In genomic region chr2:161243873-161244272, GRCh38 we compare ENCODE assay signal across 9 cellular contexts.
A peak's percentile ranks its signal among the peaks of the same experiment; 100 is the strongest.
DNase-seq lines count a peak whose midpoint lies in the region; ATAC-seq and TF ChIP-seq lines count a peak whose summit lies in the region.
"Had no signal": no experiment of that assay in that cellular context is flagged by ENCODE, and none has a peak within 500 bp of the region (broad histone marks: within the 10 kb centered on the region; RNA-seq: fewer than 3 reads in every experiment).

No MANE protein-coding gene starts in this region.

- H3K27me3 ChIP-seq in H9 (ENCODE audit: insufficient read depth, low read length) (no peaks in the 10 kb centered on the region; the same call in 1 of the 2 replicates), spleen (replicated peaks in 1 of 7) (peaks cover 0 to 28% (median 0%) of the 10 kb centered on the region in 7 donors)
- H3K27me3 ChIP-seq: dorsolateral prefrontal cortex had no signal

- peaks cover 35% of the 10 kb centered on the region for H3K27me3 Mint-ChIP-seq in H9 (ENCODE audit: low read depth)
- H3K27me3 Mint-ChIP-seq in T-helper 17 cell: no peaks in the 10 kb centered on the region
- H3K27me3 Mint-ChIP-seq in endothelial cell (ENCODE audit: unreplicated experiment): peaks cover 8% of the 10 kb centered on the region

- H2BK20ac ChIP-seq in H9 (ENCODE audit: low read depth, low read length, poor library complexity, severe bottlenecking): no peak overlapping the region

- no peak for TF ChIP-seq CTCF in H9 (conservative IDR thresholded peaks at IDR 0.05)
- TF ChIP-seq CTCF in endothelial cell (IDR thresholded peaks at IDR 0.05; ENCODE audit: unreplicated experiment): no peak
- no peak for TF ChIP-seq CTCF in spleen (IDR thresholded peaks at IDR 0.05 in 8 of 11, conservative IDR thresholded peaks at IDR 0.05 in 3 of 11)

- no CpG with 5 or more reads among the region's 6 CpGs for WGBS in H9 (ENCODE audit: extremely low coverage, insufficient read length, low lambda C conversion rate)
- 39 to 67% (median 59%) methylated on average over 6 of the region's 6 CpGs for WGBS in spleen, 5 donors

- no peak overlapping the region for H3K56ac ChIP-seq in H9 (ENCODE audit: insufficient read length, low read depth, low read length)

- peaks cover 9% of the 10 kb centered on the region for H3K23me2 ChIP-seq in H9 (ENCODE audit: insufficient read length, low read depth, low read length, poor library complexity, severe bottlenecking)

- ATAC-seq in T-helper 17 cell (no peak), HG02798 (IDR thresholded peaks at IDR 0.05; ENCODE audit: poor library complexity, unreplicated experiment) (no peak)
- ATAC-seq: left ventricle myocardium superior had no signal

- no peak overlapping the region for H3K27ac ChIP-seq in H9 (ENCODE audit: insufficient read length, low read depth, low read length)
- H3K27ac ChIP-seq in spleen: peak overlapping the region in 7 of 8 donors; percentile 8 to 85 (median 73)
- H3K27ac ChIP-seq: dorsolateral prefrontal cortex had no signal

- peak overlapping the region; percentile 54 for H3K4me2 ChIP-seq in H9 (ENCODE audit: insufficient read depth, insufficient read length, low read length)

- no peak overlapping the region for H2BK5ac ChIP-seq in H9 (ENCODE audit: insufficient read length, low read length)

- H3K27ac Mint-ChIP-seq in H9 (no peak overlapping the region), T-helper 17 cell (peak overlapping the region; percentile 96), endothelial cell (ENCODE audit: unreplicated experiment) (peak overlapping the region; percentile 97)

- H3K36me3 Mint-ChIP-seq in H9 (ENCODE audit: insufficient read depth in 1 of 3, low read depth in 3 of 3): no peaks in the 10 kb centered on the region; a peak in 1 of 7 replicates
- H3K36me3 Mint-ChIP-seq in T-helper 17 cell (ENCODE audit: low read depth): peaks cover 2% of the 10 kb centered on the region
- no peaks in the 10 kb centered on the region for H3K36me3 Mint-ChIP-seq in endothelial cell (ENCODE audit: low read depth, unreplicated experiment)

- H3K4me3 ChIP-seq in spleen: peak overlapping the region in 3 of 8 donors; percentile 36 to 68 (median 42)

- no peak overlapping the region for H4K91ac ChIP-seq in H9 (ENCODE audit: insufficient read length, low read depth, low read length)

- no peak overlapping the region for H3K23ac ChIP-seq in H9 (ENCODE audit: insufficient read length, low read depth, low read length)

- H4K8ac ChIP-seq in H9 (replicated peaks; ENCODE audit: insufficient read length, low read depth, low read length): no peak overlapping the region

- H4K5ac ChIP-seq in H9 (ENCODE audit: insufficient read length, low read depth, low read length): no peak overlapping the region

- H3K4ac ChIP-seq in H9 (ENCODE audit: low read depth, low read length): no peak overlapping the region

- no peaks in the 10 kb centered on the region for H3K79me2 ChIP-seq in H9 (ENCODE audit: insufficient read depth, low read length)

- H2BK12ac ChIP-seq in H9 (ENCODE audit: insufficient read length, low read depth, low read length): no peak overlapping the region

- H3K4me1 ChIP-seq in H9 (ENCODE audit: insufficient read depth, low read length): peaks cover 10% of the 10 kb centered on the region; the same call in 1 of the 2 replicates
- H3K4me1 ChIP-seq in spleen: peaks cover 0 to 34% (median 19%) of the 10 kb centered on the region in 6 donors

- H2BK15ac ChIP-seq in H9 (ENCODE audit: low read depth, low read length): no peak overlapping the region

- no peak overlapping the region for H2AFZ ChIP-seq in H9 (ENCODE audit: low read length)

- H3K36me3 ChIP-seq in spleen: no peaks in the 10 kb centered on the region

- H3K4me3 Mint-ChIP-seq in H9: peak overlapping the region; percentile 73 to 79
- peak overlapping the region; percentile 96 for H3K4me3 Mint-ChIP-seq in T-helper 17 cell
- peak overlapping the region; percentile 86 for H3K4me3 Mint-ChIP-seq in endothelial cell (ENCODE audit: unreplicated experiment)

- no peaks in the 10 kb centered on the region for H4K20me1 ChIP-seq in H9 (ENCODE audit: control insufficient read depth, insufficient read depth, insufficient read length)

- H3K9ac ChIP-seq in H9 (ENCODE audit: extremely low read depth, insufficient read length, low read length): no peak overlapping the region

- no peaks in the 10 kb centered on the region for H3K9me3 ChIP-seq in H9 (ENCODE audit: control insufficient read depth, low read depth, low read length)
- H3K9me3 ChIP-seq in T-helper 17 cell (ENCODE audit: control insufficient read depth, low read length, poor library complexity, severe bottlenecking): no peaks in the 10 kb centered on the region
- H3K9me3 ChIP-seq in spleen: no peaks in the 10 kb centered on the region

- no peak overlapping the region for H3K14ac ChIP-seq in H9 (ENCODE audit: insufficient read depth, low read length)

- no peak overlapping the region for H3T11ph ChIP-seq in H9 (ENCODE audit: low read length)

- TF ChIP-seq POLR2A in spleen (IDR thresholded peaks at IDR 0.05): no peak

- H2AK5ac ChIP-seq in H9 (ENCODE audit: insufficient read length, low read length): no peak overlapping the region

- H3K4me1 Mint-ChIP-seq in H9: peaks cover 40 to 42% of the 10 kb centered on the region in 2 experiments
- H3K4me1 Mint-ChIP-seq in T-helper 17 cell: peaks cover 42% of the 10 kb centered on the region
- H3K4me1 Mint-ChIP-seq in endothelial cell (ENCODE audit: unreplicated experiment): peaks cover 32% of the 10 kb centered on the region

- H3K18ac ChIP-seq in H9 (ENCODE audit: insufficient read length, low read depth, low read length): no peak overlapping the region

- H2BK120ac ChIP-seq in H9 (ENCODE audit: low read depth, low read length, poor library complexity, severe bottlenecking): no peak overlapping the region

- intact Hi-C loops in spleen (cut with DNase I; ENCODE audit: low total_unique reads): no loop called here

- no peaks in the 10 kb centered on the region for H3K79me1 ChIP-seq in H9 (ENCODE audit: insufficient read depth, low read depth, low read length, poor library complexity, severe bottlenecking)

- no peak for DNase-seq in H9
- DNase-seq in T-helper 17 cell: no peak
- DNase-seq in endothelial cell (ENCODE audit: low spot score): peak; percentile 15
- DNase-seq in spleen: no peak
- no peak for DNase-seq in COR-L47 (lab: John Stamatoyannopoulos, UW)
- no peak for DNase-seq in foreskin melanocyte
- DNase-seq: dorsolateral prefrontal cortex, left ventricle myocardium superior had no signal

- H3K9me3 Mint-ChIP-seq in H9 (no peaks in the 10 kb centered on the region), endothelial cell (ENCODE audit: unreplicated experiment) (no peaks in the 10 kb centered on the region)

Comparison
In these comparisons a context has a peak if more than half of its experiments do, and no peak if none do; other contexts are left out.
1. H3K27ac Mint-ChIP-seq: peak in T-helper 17 cell (single experiment) and endothelial cell (single experiment); none in H9 (0 of 3).
2. Peak in every context shown above with its lines, with median percentiles within 50 percentile points of each other: H3K4me3 Mint-ChIP-seq.